Comparison of ENCODE assay signal across 13 cellular contexts in the genomic region with DNA sequence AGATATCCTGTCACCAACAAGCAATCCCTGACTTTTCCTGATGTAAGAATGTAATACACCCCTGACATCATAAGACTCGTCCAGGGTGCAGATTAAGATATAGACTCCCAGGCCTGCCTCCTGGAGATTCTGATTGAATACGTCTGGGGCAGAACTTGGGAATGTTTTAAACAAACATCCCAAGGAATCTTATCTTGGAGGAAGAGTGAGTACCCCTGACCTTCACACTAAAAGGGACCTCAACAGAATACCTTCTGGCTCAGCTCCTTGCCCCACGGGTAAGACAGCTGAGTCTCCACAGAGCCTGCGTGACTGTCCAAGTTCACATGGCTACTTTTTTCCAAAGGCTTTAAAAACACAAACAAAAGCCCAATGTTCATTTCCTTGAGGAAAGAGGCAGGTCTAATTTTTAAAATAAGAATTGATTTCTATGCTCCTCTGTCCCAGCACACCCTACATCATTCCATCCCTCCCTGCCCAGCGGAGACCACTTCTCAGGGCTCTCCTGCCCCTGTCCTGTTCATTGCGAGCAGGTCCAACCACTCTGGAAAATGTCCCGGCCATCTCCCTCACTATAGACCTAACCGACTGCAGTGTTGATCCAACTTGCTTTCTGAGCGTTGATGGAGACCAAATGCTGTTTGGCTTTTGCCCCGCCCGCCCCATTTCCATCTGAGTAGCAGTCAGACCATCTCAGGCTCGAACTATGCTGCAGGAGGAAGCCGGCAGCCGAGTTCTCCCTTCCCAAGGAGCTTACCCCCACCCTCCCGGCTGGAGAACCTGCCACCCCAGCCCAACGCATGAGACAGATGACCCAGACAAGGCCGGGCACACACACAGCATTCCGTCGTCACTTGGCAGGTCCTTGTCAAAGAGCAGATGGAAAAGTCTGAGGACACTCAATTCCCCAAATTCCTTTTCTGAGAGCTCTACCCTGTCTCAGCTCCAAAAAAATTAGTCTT. TPM values are rescaled to one million over a fixed set of nuclear protein-coding genes. Genes with fewer than 3 reads are reported as not detected.
DNase-seq lines count a peak whose midpoint lies in the region; ATAC-seq and TF ChIP-seq lines count a peak whose summit lies in the region.
"Had no signal": no experiment of that assay in that cellular context is flagged by ENCODE, and none has a peak within 500 bp of the region (broad histone marks: within the 10 kb centered on the region; RNA-seq: fewer than 3 reads in every experiment).

No MANE protein-coding gene starts in this region.

- H3K4me1 ChIP-seq in mucosa of descending colon (ENCODE audit: low read depth), result no peaks in the 10 kb centered on the region
- H3K4me1 ChIP-seq in upper lobe of right lung, result peaks cover 19% of the 10 kb centered on the region

- DNase-seq in NCI-H226 (peak; percentile 58), foreskin melanocyte (peak; percentile 51), mucosa of descending colon (peak; percentile 17 to 57 (median 26)), upper lobe of right lung (peak; percentile 73), NCI-H2029 (lab: John Stamatoyannopoulos, UW) (no peak), posterior cingulate gyrus (no peak)
- DNase-seq in stimulated activated naive CD4-positive, alpha-beta T cell treated with Interleukin-2 at 50 U/mL for 16 hours (lab: John Stamatoyannopoulos, UW), result no peak
- DNase-seq: activated CD8-positive, alpha-beta T cell treated with anti-CD3 and anti-CD28 coated beads for 36 hours; activated naive CD4-positive, alpha-beta T cell treated with Interleukin-2 at 50 U/mL for 16 hours; caudate nucleus; testis had no signal

- intact Hi-C loops in mucosa of descending colon (cut with DNase I, micrococcal nuclease), result no loop called here
- intact Hi-C loops in upper lobe of right lung (cut with DNase I), result no loop called here
- intact Hi-C loops in posterior cingulate gyrus (cut with DNase I), result no loop called here

- H3K27ac ChIP-seq in upper lobe of right lung, result peak overlapping the region; percentile 74
- H3K27ac ChIP-seq: testis had no signal

- TF ChIP-seq CTCF in mucosa of descending colon (IDR thresholded peaks at IDR 0.05) (no peak), upper lobe of right lung (IDR thresholded peaks at IDR 0.05) (no peak)

- ATAC-seq in mucosa of descending colon (no peak), upper lobe of right lung (peak; percentile 87), esophagus mucosa (no peak)
- ATAC-seq: activated CD8-positive, alpha-beta T cell treated with anti-CD3 and anti-CD28 coated beads for 36 hours; K562 had no signal

- H3K4me3 ChIP-seq in mucosa of descending colon, result no peak overlapping the region
- no peak overlapping the region for H3K4me3 ChIP-seq in upper lobe of right lung
- H3K4me3 ChIP-seq: K562, testis had no signal

- no peaks in the 10 kb centered on the region for H3K9me3 ChIP-seq in mucosa of descending colon
- no peaks in the 10 kb centered on the region for H3K9me3 ChIP-seq in upper lobe of right lung
- H3K9me3 ChIP-seq: testis had no signal

- H3K27me3 ChIP-seq in upper lobe of right lung, result no peaks in the 10 kb centered on the region
- H3K27me3 ChIP-seq: testis had no signal

- H3K36me3 ChIP-seq in mucosa of descending colon (ENCODE audit: low read depth), result no peaks in the 10 kb centered on the region
- no peaks in the 10 kb centered on the region for H3K36me3 ChIP-seq in upper lobe of right lung

RNA-seq across cellular contexts. Expression of gene MYH10, which starts 44.1 kb away (rescaled TPM):
- total RNA-seq in mucosa of descending colon (10 to 100 TPM in 2 of 3 donors, 1 to 10 TPM in 1; 4.3 to 23.8 (median 10.1) TPM), upper lobe of right lung (205 TPM), esophagus mucosa (24.6 TPM)

Comparison
In these comparisons a context has a peak if more than half of its experiments do, and no peak if none do; other contexts are left out.
1. DNase-seq: peak in NCI-H226 (single experiment), foreskin melanocyte (single experiment), mucosa of descending colon (3 of 3) and upper lobe of right lung (single experiment); none in stimulated activated naive CD4-positive, alpha-beta T cell treated with Interleukin-2 at 50 U/mL for 16 hours (single experiment), NCI-H2029 (single experiment) and posterior cingulate gyrus (0 of 10).